In genomic region chr20:33862709-33863403, GRCh38 we compare ENCODE assay signal across 1 cellular context.
A peak's percentile ranks its signal among the peaks of the same experiment; 100 is the strongest.
TF ChIP-seq lines count a peak whose summit lies in the region.

No MANE protein-coding gene starts in this region.

TF ChIP-seq in K562, 482 proteins besides CTCF, POLR2A, EP300 and RAD21 (continued from another document):
- TF ChIP-seq, protein P1, sequence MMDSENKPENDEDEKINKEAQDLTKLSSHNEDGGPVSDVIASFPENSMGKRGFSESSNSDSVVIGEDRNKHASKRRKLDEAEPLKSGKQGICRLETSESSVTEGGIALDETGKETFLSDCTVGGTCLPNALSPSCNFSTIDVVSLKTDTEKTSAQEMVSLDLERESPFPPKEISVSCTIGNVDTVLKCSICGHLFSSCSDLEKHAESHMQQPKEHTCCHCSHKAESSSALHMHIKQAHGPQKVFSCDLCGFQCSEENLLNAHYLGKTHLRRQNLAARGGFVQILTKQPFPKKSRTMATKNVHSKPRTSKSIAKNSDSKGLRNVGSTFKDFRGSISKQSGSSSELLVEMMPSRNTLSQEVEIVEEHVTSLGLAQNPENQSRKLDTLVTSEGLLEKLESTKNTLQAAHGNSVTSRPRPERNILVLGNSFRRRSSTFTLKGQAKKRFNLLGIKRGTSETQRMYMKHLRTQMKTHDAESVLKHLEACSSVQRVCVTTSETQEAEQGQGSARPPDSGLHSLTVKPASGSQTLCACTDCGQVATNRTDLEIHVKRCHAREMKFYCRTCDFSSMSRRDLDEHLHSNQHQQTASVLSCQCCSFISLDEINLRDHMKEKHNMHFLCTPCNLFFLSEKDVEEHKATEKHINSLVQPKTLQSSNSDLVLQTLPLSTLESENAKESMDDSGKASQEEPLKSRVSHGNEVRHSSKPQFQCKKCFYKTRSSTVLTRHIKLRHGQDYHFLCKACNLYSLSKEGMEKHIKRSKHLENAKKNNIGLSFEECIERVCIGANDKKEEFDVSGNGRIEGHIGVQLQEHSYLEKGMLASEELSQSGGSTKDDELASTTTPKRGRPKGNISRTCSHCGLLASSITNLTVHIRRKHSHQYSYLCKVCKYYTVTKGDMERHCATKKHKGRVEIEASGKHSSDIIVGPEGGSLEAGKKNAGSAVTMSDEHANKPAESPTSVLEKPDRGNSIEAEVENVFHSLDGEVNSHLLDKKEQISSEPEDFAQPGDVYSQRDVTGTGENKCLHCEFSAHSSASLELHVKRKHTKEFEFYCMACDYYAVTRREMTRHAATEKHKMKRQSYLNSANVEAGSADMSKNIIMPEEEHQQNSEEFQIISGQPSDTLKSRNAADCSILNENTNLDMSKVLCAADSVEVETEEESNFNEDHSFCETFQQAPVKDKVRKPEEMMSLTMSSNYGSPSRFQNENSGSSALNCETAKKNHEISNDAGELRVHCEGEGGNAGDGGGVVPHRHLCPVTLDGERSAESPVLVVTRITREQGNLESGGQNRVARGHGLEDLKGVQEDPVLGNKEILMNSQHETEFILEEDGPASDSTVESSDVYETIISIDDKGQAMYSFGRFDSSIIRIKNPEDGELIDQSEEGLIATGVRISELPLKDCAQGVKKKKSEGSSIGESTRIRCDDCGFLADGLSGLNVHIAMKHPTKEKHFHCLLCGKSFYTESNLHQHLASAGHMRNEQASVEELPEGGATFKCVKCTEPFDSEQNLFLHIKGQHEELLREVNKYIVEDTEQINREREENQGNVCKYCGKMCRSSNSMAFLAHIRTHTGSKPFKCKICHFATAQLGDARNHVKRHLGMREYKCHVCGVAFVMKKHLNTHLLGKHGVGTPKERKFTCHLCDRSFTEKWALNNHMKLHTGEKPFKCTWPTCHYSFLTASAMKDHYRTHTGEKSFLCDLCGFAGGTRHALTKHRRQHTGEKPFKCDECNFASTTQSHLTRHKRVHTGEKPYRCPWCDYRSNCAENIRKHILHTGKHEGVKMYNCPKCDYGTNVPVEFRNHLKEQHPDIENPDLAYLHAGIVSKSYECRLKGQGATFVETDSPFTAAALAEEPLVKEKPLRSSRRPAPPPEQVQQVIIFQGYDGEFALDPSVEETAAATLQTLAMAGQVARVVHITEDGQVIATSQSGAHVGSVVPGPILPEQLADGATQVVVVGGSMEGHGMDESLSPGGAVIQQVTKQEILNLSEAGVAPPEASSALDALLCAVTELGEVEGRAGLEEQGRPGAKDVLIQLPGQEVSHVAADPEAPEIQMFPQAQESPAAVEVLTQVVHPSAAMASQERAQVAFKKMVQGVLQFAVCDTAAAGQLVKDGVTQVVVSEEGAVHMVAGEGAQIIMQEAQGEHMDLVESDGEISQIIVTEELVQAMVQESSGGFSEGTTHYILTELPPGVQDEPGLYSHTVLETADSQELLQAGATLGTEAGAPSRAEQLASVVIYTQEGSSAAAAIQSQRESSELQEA (IDR thresholded peaks at IDR 0.05; ENCODE audit: low read depth), result no peak
- no peak; the same call in 1 of the 2 replicates for TF ChIP-seq CREB1 (IDR thresholded peaks at IDR 0.05)
- peak; percentile 63; the same call in 1 of the 2 replicates for TF ChIP-seq CREB1 (CRISPR knock-in tag; IDR thresholded peaks at IDR 0.05)
- TF ChIP-seq ZNF280A (IDR thresholded peaks at IDR 0.05; ENCODE audit: low read depth, partially characterized antibody), result no peak
- TF ChIP-seq PCBP1 (IDR thresholded peaks at IDR 0.05; ENCODE audit: low read depth, low read length, poor library complexity, severe bottlenecking), result peak; percentile 57
- no peak for TF ChIP-seq ZNF780A (CRISPR knock-in tag; IDR thresholded peaks at IDR 0.05)
- peak; percentile 78 for TF ChIP-seq CREM (IDR thresholded peaks at IDR 0.05; ENCODE audit: low read depth)
- no peak for TF ChIP-seq SMARCA5 (IDR thresholded peaks at IDR 0.05)
- peak in 1 of 2 experiments; percentile 39; a peak in 1 of 4 replicates for TF ChIP-seq MAZ (CRISPR knock-in tag; conservative IDR thresholded peaks at IDR 0.05 in 1 of 2, IDR thresholded peaks at IDR 0.05 in 1 of 2)
- no peak for TF ChIP-seq FOXA1 (IDR thresholded peaks at IDR 0.05; ENCODE audit: borderline replicate concordance)
- no peak for TF ChIP-seq NUFIP1 (IDR thresholded peaks at IDR 0.05; ENCODE audit: partially characterized antibody)
- peak; percentile 87 for TF ChIP-seq EGR1 (conservative IDR thresholded peaks at IDR 0.05)
- TF ChIP-seq, protein P2, sequence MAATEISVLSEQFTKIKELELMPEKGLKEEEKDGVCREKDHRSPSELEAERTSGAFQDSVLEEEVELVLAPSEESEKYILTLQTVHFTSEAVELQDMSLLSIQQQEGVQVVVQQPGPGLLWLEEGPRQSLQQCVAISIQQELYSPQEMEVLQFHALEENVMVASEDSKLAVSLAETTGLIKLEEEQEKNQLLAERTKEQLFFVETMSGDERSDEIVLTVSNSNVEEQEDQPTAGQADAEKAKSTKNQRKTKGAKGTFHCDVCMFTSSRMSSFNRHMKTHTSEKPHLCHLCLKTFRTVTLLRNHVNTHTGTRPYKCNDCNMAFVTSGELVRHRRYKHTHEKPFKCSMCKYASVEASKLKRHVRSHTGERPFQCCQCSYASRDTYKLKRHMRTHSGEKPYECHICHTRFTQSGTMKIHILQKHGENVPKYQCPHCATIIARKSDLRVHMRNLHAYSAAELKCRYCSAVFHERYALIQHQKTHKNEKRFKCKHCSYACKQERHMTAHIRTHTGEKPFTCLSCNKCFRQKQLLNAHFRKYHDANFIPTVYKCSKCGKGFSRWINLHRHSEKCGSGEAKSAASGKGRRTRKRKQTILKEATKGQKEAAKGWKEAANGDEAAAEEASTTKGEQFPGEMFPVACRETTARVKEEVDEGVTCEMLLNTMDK (IDR thresholded peaks at IDR 0.05; ENCODE audit: borderline replicate concordance, insufficient read depth, low read depth, low read length, poor library complexity, severe bottlenecking), result peak; percentile 82
- TF ChIP-seq ATF1 (CRISPR knock-in tag; IDR thresholded peaks at IDR 0.05), result 0 out of 2 replicates have a peak, but pooled peaks have one; percentile 25
- TF ChIP-seq ATF1 (tag; IDR thresholded peaks at IDR 0.05), result 0 out of 2 replicates have a peak, but pooled peaks have one; percentile 11
- no peak for TF ChIP-seq ZBTB17 (CRISPR knock-in tag; IDR thresholded peaks at IDR 0.05)
- TF ChIP-seq ZBTB7A (IDR thresholded peaks at IDR 0.05; ENCODE audit: borderline replicate concordance, control insufficient read depth, low read depth, low read length), result peak; percentile 85; the same call in 1 of the 2 replicates
- no peak for TF ChIP-seq ZNF140 (CRISPR knock-in tag; IDR thresholded peaks at IDR 0.05)
- TF ChIP-seq SMC3 (conservative IDR thresholded peaks at IDR 0.05; ENCODE audit: insufficient read depth, low read depth, low read length), result peak; percentile 77
- TF ChIP-seq CCNT2 (IDR thresholded peaks at IDR 0.05; ENCODE audit: borderline replicate concordance, extremely low read depth, insufficient read length, low read depth, low read length), result peak; percentile 15
- TF ChIP-seq, protein P3, sequence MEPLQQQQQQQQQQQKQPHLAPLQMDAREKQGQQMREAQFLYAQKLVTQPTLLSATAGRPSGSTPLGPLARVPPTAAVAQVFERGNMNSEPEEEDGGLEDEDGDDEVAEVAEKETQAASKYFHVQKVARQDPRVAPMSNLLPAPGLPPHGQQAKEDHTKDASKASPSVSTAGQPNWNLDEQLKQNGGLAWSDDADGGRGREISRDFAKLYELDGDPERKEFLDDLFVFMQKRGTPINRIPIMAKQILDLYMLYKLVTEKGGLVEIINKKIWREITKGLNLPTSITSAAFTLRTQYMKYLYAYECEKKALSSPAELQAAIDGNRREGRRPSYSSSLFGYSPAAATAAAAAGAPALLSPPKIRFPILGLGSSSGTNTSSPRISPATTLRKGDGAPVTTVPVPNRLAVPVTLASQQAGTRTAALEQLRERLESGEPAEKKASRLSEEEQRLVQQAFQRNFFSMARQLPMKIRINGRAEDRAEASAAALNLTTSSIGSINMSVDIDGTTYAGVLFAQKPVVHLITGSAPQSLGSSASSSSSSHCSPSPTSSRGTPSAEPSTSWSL (CRISPR knock-in tag; IDR thresholded peaks at IDR 0.05; ENCODE audit: borderline replicate concordance), result no peak
- no peak for TF ChIP-seq ILK (tag; IDR thresholded peaks at IDR 0.05; ENCODE audit: borderline replicate concordance, low read depth)
TF ChIP-seq in K562: peak in this region for 12.
